In the genomic region with DNA sequence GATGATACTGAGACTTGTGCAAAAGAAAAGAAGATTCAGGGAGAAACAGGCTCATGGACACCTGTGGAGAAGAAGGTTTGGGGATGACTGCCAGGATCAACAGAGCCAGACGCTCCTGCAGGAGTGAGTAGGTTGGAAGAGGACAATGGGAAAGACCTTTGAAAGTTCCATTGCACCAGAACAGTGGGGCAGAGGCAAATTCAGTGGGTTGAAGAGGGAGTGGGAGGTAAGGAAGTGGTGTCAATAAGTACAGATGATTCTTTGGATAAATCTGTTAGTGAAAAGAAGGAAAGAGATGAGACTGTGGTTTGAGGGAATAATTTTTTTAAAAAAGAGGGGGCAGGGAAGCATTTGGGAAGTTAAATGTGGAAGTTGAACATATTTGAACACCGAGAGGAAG, we compare ENCODE assay signal across 26 cellular contexts.
"Had no signal": no experiment of that assay in that cellular context is flagged by ENCODE, and none has a peak within 500 bp of the region (broad histone marks: within the 10 kb centered on the region; RNA-seq: fewer than 3 reads in every experiment).

No MANE protein-coding gene starts in this region.

- H3K4me1 Mint-ChIP-seq: activated B cell treated with CpG ODN at 0.5 μM for 24 hours; central memory CD8-positive, alpha-beta T cell; T-helper 17 cell had no signal

- H3K27me3 Mint-ChIP-seq: activated B cell treated with CpG ODN at 0.5 μM for 24 hours; central memory CD8-positive, alpha-beta T cell; dendritic cell treated with granulocyte-macrophage colony-stimulating factor and Interleukin-4, amounts not matched to agents 40 ng/mL and 50 ng/mL, for 4 days had no signal

- H3K36me3 Mint-ChIP-seq: activated naive CD8-positive, alpha-beta T cell had no signal

- H3K4me3 ChIP-seq: coronary artery, dorsolateral prefrontal cortex had no signal

- H3K27me3 ChIP-seq: brain microvascular endothelial cell had no signal

- H3K27ac ChIP-seq: brain microvascular endothelial cell, coronary artery, dorsolateral prefrontal cortex, WERI-Rb-1 had no signal

- H3K36me3 ChIP-seq: brain microvascular endothelial cell, WERI-Rb-1 had no signal

- H3K27ac Mint-ChIP-seq: activated B cell treated with CpG ODN at 0.5 μM for 24 hours; activated CD8-positive, alpha-beta T cell treated with anti-CD3 and anti-CD28 coated beads for 36 hours; activated naive CD8-positive, alpha-beta T cell; activated T-cell treated with anti-CD3 and anti-CD28 coated beads, Interleukin-2, amount 50 U/mL, for 72 hours; dendritic cell treated with granulocyte-macrophage colony-stimulating factor and Interleukin-4, amounts not matched to agents 40 ng/mL and 50 ng/mL, for 4 days; endodermal cell; T-helper 17 cell; T-helper 2 cell treated with Interferon-gamma antibody and Interleukin-4, amounts not matched to agents 5 μg/mL and 100 μg/mL, for 36 hours had no signal

- DNase-seq: activated B cell treated with CpG ODN at 0.5 μM for 24 hours; activated CD4-positive, alpha-beta T cell treated with anti-CD3 and anti-CD28 coated beads for 48 hours; activated CD4-positive, alpha-beta T cell treated with anti-CD3 and anti-CD28 coated beads, Interleukin-2, amount 50 U/mL, for 1 hour; activated CD4-positive, alpha-beta T cell treated with anti-CD3 and anti-CD28 coated beads, Interleukin-2, amount 50 U/mL, for 48 hours; activated CD8-positive, alpha-beta memory T cell treated with anti-CD3 and anti-CD28 coated beads for 24 hours; activated CD8-positive, alpha-beta T cell treated with anti-CD3 and anti-CD28 coated beads for 36 hours; activated gamma-delta T cell; activated naive CD4-positive, alpha-beta T cell treated with anti-CD3 and anti-CD28 coated beads, Interleukin-2, amount 50 U/mL, for 16 hours; activated naive CD4-positive, alpha-beta T cell treated with Interleukin-2 at 50 U/mL for 16 hours; activated T-cell treated with anti-CD3 and anti-CD28 coated beads, Interleukin-2, amount 50 U/mL, for 72 hours; effector memory CD4-positive, alpha-beta T cell; endodermal cell; head of caudate nucleus; T-helper 1 cell; T-helper 17 cell; T1000; WERI-Rb-1 had no signal

- H3K9me3 Mint-ChIP-seq: activated B cell treated with CpG ODN at 0.5 μM for 24 hours; activated CD8-positive, alpha-beta T cell treated with anti-CD3 and anti-CD28 coated beads for 36 hours; activated T-cell treated with anti-CD3 and anti-CD28 coated beads, Interleukin-2, amount 50 U/mL, for 72 hours; dendritic cell treated with granulocyte-macrophage colony-stimulating factor and Interleukin-4, amounts not matched to agents 40 ng/mL and 50 ng/mL, for 4 days; endodermal cell; T-helper 2 cell treated with Interferon-gamma antibody and Interleukin-4, amounts not matched to agents 5 μg/mL and 100 μg/mL, for 36 hours had no signal

- H3K4me3 Mint-ChIP-seq: activated B cell treated with CpG ODN at 0.5 μM for 24 hours; activated CD8-positive, alpha-beta T cell treated with anti-CD3 and anti-CD28 coated beads for 36 hours; activated naive CD8-positive, alpha-beta T cell; activated T-cell treated with anti-CD3 and anti-CD28 coated beads, Interleukin-2, amount 50 U/mL, for 72 hours; central memory CD8-positive, alpha-beta T cell; dendritic cell treated with granulocyte-macrophage colony-stimulating factor and Interleukin-4, amounts not matched to agents 40 ng/mL and 50 ng/mL, for 4 days; endodermal cell; T-helper 17 cell; T-helper 2 cell treated with Interferon-gamma antibody and Interleukin-4, amounts not matched to agents 5 μg/mL and 100 μg/mL, for 36 hours had no signal

- ATAC-seq: activated CD4-positive, CD25-positive, alpha-beta regulatory T cell treated with anti-CD3 and anti-CD28 coated beads, Interleukin-2, amount 50 U/mL, for 24 hours; activated CD8-positive, alpha-beta T cell treated with anti-CD3 and anti-CD28 coated beads for 36 hours; activated T-cell treated with anti-CD3 and anti-CD28 coated beads, Interleukin-2, amount 50 U/mL, for 72 hours; esophagus mucosa; T-helper 17 cell had no signal
